Comparison of ENCODE assay signal across 17 cellular contexts in the genomic region with DNA sequence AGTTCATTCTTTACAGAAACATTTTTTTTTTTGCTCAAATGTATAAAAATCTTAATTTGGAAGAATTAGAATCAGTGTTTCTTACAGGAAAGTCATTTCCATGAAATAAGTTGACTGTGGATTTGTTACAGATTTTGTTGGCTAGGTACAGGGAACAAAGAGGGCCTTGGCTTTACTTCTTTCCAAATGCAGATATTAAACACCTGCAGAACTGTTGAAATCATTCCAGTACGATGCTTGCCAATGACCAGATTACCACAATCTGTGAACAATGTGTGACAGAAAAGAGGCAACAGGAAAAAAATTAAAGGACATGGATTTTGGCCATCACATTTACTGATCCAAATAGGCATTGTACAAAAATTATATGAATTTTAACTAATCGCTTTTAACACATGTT.
"Had no signal": no experiment of that assay in that cellular context is flagged by ENCODE, and none has a peak within 500 bp of the region (broad histone marks: within the 10 kb centered on the region; RNA-seq: fewer than 3 reads in every experiment).

No MANE protein-coding gene starts in this region.

- H3K9me3 ChIP-seq: prostate gland, sigmoid colon, testis, upper lobe of left lung had no signal

- ATAC-seq: left lung; stimulated activated effector memory CD8-positive, alpha-beta T cell treated with anti-CD3 and anti-CD28 coated beads, Interleukin-12 subunit alpha, Interleukin-12 subunit beta, amount 100 ng/mL, for 72 hours had no signal

- DNase-seq: dorsolateral prefrontal cortex; effector CD4-positive, alpha-beta T cell; head of caudate nucleus; left lung; sigmoid colon; stimulated activated CD4-positive, alpha-beta T cell treated with anti-CD3 and anti-CD28 coated beads, Interleukin-2, amount 100 ng/mL, for 24 hours; stimulated activated CD4-positive, alpha-beta T cell treated with anti-CD3 and anti-CD28 coated beads, Interleukin-4, amount 100 ng/mL, for 24 hours; stimulated activated naive CD4-positive, alpha-beta T cell treated with Interleukin-2 at 50 U/mL for 16 hours; substantia nigra; tibial artery; upper lobe of left lung had no signal

- H3K4me3 ChIP-seq: dorsolateral prefrontal cortex, left lung, lung, neural progenitor cell, prostate gland, right atrium auricular region, sigmoid colon, testis, tibial artery, upper lobe of left lung had no signal

- H3K27ac ChIP-seq: dorsolateral prefrontal cortex, left lung, neural progenitor cell, prostate gland, right atrium auricular region, sigmoid colon, testis, tibial artery, upper lobe of left lung had no signal

- H3K36me3 ChIP-seq: left lung, neural progenitor cell, prostate gland, right atrium auricular region, sigmoid colon, tibial artery, upper lobe of left lung had no signal

- H3K27me3 ChIP-seq: dorsolateral prefrontal cortex, left lung, neural progenitor cell, right atrium auricular region, sigmoid colon, testis, tibial artery, upper lobe of left lung had no signal

- H3K4me1 ChIP-seq: left lung, neural progenitor cell, prostate gland, right atrium auricular region, sigmoid colon, tibial artery, upper lobe of left lung had no signal
